In the genomic region with DNA sequence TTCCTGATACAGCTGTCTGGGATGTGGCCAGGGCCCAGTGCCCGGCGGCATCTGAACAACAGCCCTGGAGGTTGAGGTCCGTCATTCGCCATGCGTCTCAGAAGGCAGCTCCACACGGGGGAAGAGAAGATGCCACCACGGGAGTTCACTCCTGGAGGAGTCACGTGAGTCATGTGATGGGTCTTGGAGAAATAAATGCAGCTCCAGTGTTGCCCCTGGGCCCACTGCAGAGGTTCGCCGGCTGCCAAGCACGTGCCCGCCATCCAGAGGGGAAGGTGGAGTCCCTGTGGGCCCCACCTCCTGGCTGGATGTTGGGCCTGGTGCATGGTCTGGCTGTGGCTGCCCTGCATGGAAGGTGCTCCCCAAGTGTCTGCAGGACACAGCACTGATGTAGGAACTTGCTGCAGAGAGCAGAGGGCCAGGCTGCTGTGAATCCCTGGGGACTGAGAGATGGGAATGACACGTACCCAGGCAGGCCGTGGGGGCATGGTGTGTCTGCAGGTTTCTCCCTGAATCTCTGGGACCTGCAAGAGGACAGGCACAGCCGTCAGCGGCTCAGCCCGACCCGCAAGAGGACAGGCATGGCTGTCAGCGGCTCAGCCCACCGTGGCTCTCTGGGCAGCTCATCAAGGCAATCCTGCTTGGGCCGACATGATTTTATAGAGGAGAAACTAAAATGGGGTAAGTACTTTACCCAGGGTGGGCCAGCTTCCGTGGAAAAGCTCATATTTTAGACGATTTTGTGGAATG, we compare ENCODE assay signal across 21 cellular contexts.
"Had no signal": no experiment of that assay in that cellular context is flagged by ENCODE, and none has a peak within 500 bp of the region (broad histone marks: within the 10 kb centered on the region; RNA-seq: fewer than 3 reads in every experiment).

No MANE protein-coding gene starts in this region.

- H3K36me3 ChIP-seq: pancreas, right lobe of liver, suprapubic skin, thyroid gland, vagina had no signal

- DNase-seq: cortex of kidney; effector CD4-positive, alpha-beta T cell; naive thymus-derived CD4-positive, alpha-beta T cell; occipital lobe; pancreas; right lobe of liver; small intestine; stimulated activated CD4-positive, alpha-beta T cell treated with anti-CD3 and anti-CD28 coated beads, Interleukin-15, amount 100 ng/mL, for 24 hours; stimulated activated CD4-positive, alpha-beta T cell treated with anti-CD3 and anti-CD28 coated beads, Interleukin-4, amount 100 ng/mL, for 1 hour; stimulated activated CD8-positive, alpha-beta memory T cell treated with anti-CD3 and anti-CD28 coated beads, Interleukin-4, amount 100 ng/mL, for 48 hours; stimulated activated naive CD4-positive, alpha-beta T cell; stimulated activated naive CD8-positive, alpha-beta T cell treated with anti-CD3 and anti-CD28 coated beads, Interleukin-15, amount 100 ng/mL, for 72 hours; thyroid gland; trophoblast cell had no signal

- H3K4me3 Mint-ChIP-seq: memory B cell; mesothelial cell of epicardium; naive thymus-derived CD4-positive, alpha-beta T cell; nephron; stimulated activated naive CD8-positive, alpha-beta T cell treated with anti-CD3 and anti-CD28 coated beads, Interleukin-15, amount 100 ng/mL, for 72 hours had no signal

- H3K27me3 ChIP-seq: pancreas, right lobe of liver, suprapubic skin, thyroid gland, vagina had no signal

- H3K9me3 ChIP-seq: pancreas, right lobe of liver, suprapubic skin, thyroid gland, vagina had no signal

- H3K36me3 Mint-ChIP-seq: memory B cell; mesothelial cell of epicardium; naive thymus-derived CD4-positive, alpha-beta T cell had no signal

- H3K4me1 ChIP-seq: pancreas, right lobe of liver, thyroid gland, vagina had no signal

- H3K9me3 Mint-ChIP-seq: memory B cell; mesothelial cell of epicardium; naive thymus-derived CD4-positive, alpha-beta T cell; nephron; stimulated activated naive CD8-positive, alpha-beta T cell treated with anti-CD3 and anti-CD28 coated beads, Interleukin-15, amount 100 ng/mL, for 72 hours had no signal

- H3K4me1 Mint-ChIP-seq: memory B cell; naive thymus-derived CD4-positive, alpha-beta T cell; stimulated activated naive CD8-positive, alpha-beta T cell treated with anti-CD3 and anti-CD28 coated beads, Interleukin-15, amount 100 ng/mL, for 72 hours had no signal

- H3K27ac Mint-ChIP-seq: memory B cell; mesothelial cell of epicardium; naive thymus-derived CD4-positive, alpha-beta T cell; progenitor cell of endocrine pancreas had no signal

- ATAC-seq: naive thymus-derived CD4-positive, alpha-beta T cell; pancreas had no signal

- H3K27ac ChIP-seq: pancreas, right lobe of liver, suprapubic skin, thyroid gland, vagina had no signal

- H3K4me3 ChIP-seq: lung, pancreas, right lobe of liver, suprapubic skin, thyroid gland, vagina had no signal
